18 cellular contexts compared by ENCODE assay signal in the genomic region with DNA sequence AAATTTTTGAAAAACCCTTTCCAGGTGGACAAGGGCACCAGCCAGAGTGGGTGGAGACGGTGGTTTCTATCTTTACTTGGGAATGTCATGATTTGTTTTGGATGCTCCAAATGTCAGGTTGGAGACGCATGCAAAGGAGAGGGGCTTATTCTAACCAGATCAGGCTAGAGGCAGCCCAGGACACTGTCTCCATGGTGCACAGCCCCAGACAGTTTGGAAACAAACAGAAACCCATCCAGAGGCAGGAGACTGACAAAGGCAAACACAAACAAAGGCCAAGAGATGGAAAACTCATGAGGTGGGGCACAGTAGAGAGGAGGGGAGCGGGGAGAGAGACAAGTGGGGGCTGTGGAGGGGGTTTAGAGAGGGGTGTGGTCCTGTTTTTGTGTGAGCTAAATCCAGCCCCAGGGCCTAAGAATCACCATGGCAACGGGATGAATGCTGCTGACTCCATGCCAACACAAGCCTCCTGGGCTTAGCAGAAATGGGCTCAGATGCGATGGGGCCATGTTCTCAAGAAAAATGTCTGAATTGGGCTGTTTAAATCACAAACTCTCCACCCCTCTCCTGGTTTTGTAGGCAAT. TPM values are rescaled to one million over a fixed set of nuclear protein-coding genes. Genes with fewer than 3 reads are reported as not detected.
DNase-seq lines count a peak whose midpoint lies in the region; ATAC-seq and TF ChIP-seq lines count a peak whose summit lies in the region.
"Had no signal": no experiment of that assay in that cellular context is flagged by ENCODE, and none has a peak within 500 bp of the region (broad histone marks: within the 10 kb centered on the region; RNA-seq: fewer than 3 reads in every experiment).

No MANE protein-coding gene starts in this region.

- no peak overlapping the region for H2AFZ ChIP-seq in neural progenitor cell (replicated peaks)

- no peak overlapping the region for H3K9ac ChIP-seq in neural progenitor cell

- H3F3A ChIP-seq in neural progenitor cell (ENCODE audit: low read depth): peaks cover 13% of the 10 kb centered on the region

- H3K4me1 Mint-ChIP-seq in neural progenitor cell: peaks cover 29% of the 10 kb centered on the region
- peaks cover 17% of the 10 kb centered on the region for H3K4me1 Mint-ChIP-seq in activated CD4-positive, alpha-beta T cell treated with anti-CD3 and anti-CD28 coated beads for 36 hours
- H3K4me1 Mint-ChIP-seq: immature natural killer cell had no signal

- ATAC-seq in activated CD4-positive, alpha-beta T cell treated with anti-CD3 and anti-CD28 coated beads for 36 hours: no peak
- ATAC-seq: HCT116 had no signal

- peaks cover 12% of the 10 kb centered on the region for H3K36me3 Mint-ChIP-seq in neural progenitor cell
- peaks cover 16% of the 10 kb centered on the region for H3K36me3 Mint-ChIP-seq in activated CD4-positive, alpha-beta T cell treated with anti-CD3 and anti-CD28 coated beads for 36 hours (ENCODE audit: low read depth)

- peak; percentile 14 for DNase-seq in astrocyte of the hippocampus (ENCODE audit: low read depth, low spot score)
- peak; percentile 89 for DNase-seq in neural progenitor cell (ENCODE audit: low spot score)
- no peak for DNase-seq in stimulated activated CD4-positive, alpha-beta T cell treated with anti-CD3 and anti-CD28 coated beads, Interleukin-1b, Interleukin-23, amount 100 ng/mL, for 48 hours
- DNase-seq in activated CD4-positive, CD25-positive, alpha-beta regulatory T cell treated with anti-CD3 and anti-CD28 coated beads, Interleukin-2, amount 50 U/mL, for 72 hours: no peak
- DNase-seq in activated CD4-positive, alpha-beta T cell treated with anti-CD3 and anti-CD28 coated beads for 36 hours: no peak
- DNase-seq: activated CD4-positive, alpha-beta memory T cell treated with anti-CD3 and anti-CD28 coated beads for 36 hours; activated T-cell treated with anti-CD3 and anti-CD28 coated beads, Interleukin-2, amount 50 U/mL, for 48 hours; adrenal gland; BE2C; cerebellar nuclear complex; foreskin melanocyte; immature natural killer cell; NCI-H2029; NCI-H526 treated with DMSO at 0.1 percent for 48 hours; Peyer's patch had no signal

- TF ChIP-seq CTCF in HEK293 (tag by site-specific recombination; IDR thresholded peaks at IDR 0.05) (no peak), neural progenitor cell (IDR thresholded peaks at IDR 0.05) (no peak)

- H3K9me3 ChIP-seq in HEK293 (ENCODE audit: control insufficient read depth, insufficient read depth, low read depth, low read length) (no peaks in the 10 kb centered on the region), neural progenitor cell (ENCODE audit: low read depth) (no peaks in the 10 kb centered on the region)
- H3K9me3 ChIP-seq: adrenal gland, BE2C, Peyer's patch had no signal

- H3K36me3 ChIP-seq in HEK293 (ENCODE audit: control insufficient read depth in 2 of 2, insufficient read depth in 1 of 2, low read length in 2 of 2) (peaks cover 9 to 11% of the 10 kb centered on the region in 2 experiments), neural progenitor cell (no peaks in the 10 kb centered on the region)

- no peak overlapping the region for H3K27ac ChIP-seq in HEK293 (ENCODE audit: extremely low read depth, low read depth, low read length)
- H3K27ac ChIP-seq in neural progenitor cell: no peak overlapping the region
- H3K27ac ChIP-seq: adrenal gland had no signal

- H3K4me3 ChIP-seq in HEK293 (ENCODE audit: low read depth, low read length) (no peak overlapping the region), neural progenitor cell (no peak overlapping the region)
- H3K4me3 ChIP-seq: adrenal gland, Peyer's patch had no signal

- H3K4me1 ChIP-seq in HEK293 (ENCODE audit: control insufficient read depth, insufficient read depth, low read length): no peaks in the 10 kb centered on the region
- peaks cover 19% of the 10 kb centered on the region for H3K4me1 ChIP-seq in neural progenitor cell
- H3K4me1 ChIP-seq: BE2C had no signal

- CTCF ChIA-PET in HEK293 (lab: Yijun Ruan, JAX): interaction anchor here (1.1 kb wide), 1 partner anchor 15 kb away, joined by 3 read pairs; no protein-coding TSS in a partner anchor
- CTCF ChIA-PET in activated CD4-positive, alpha-beta T cell treated with anti-CD3 and anti-CD28 coated beads for 36 hours (lab: Charles Lee): no interaction called here

- H3K4me3 Mint-ChIP-seq in neural progenitor cell: peak overlapping the region; percentile 17
- no peak overlapping the region for H3K4me3 Mint-ChIP-seq in activated CD4-positive, alpha-beta T cell treated with anti-CD3 and anti-CD28 coated beads for 36 hours
- H3K4me3 Mint-ChIP-seq: activated CD4-positive, alpha-beta memory T cell treated with anti-CD3 and anti-CD28 coated beads for 36 hours; immature natural killer cell had no signal

- no peaks in the 10 kb centered on the region for H4K20me1 ChIP-seq in neural progenitor cell (ENCODE audit: low read depth)

- intact Hi-C loops in activated CD4-positive, alpha-beta T cell treated with anti-CD3 and anti-CD28 coated beads for 36 hours (cut with DNase I, micrococcal nuclease): no loop called here

- H3K27me3 Mint-ChIP-seq in neural progenitor cell (ENCODE audit: insufficient read depth, low read depth): peaks cover 4% of the 10 kb centered on the region
- H3K27me3 Mint-ChIP-seq in activated CD4-positive, alpha-beta T cell treated with anti-CD3 and anti-CD28 coated beads for 36 hours: no peaks in the 10 kb centered on the region
- H3K27me3 Mint-ChIP-seq: activated CD4-positive, alpha-beta memory T cell treated with anti-CD3 and anti-CD28 coated beads for 36 hours had no signal

- H3K27ac Mint-ChIP-seq in neural progenitor cell: peak overlapping the region; percentile 82
- H3K27ac Mint-ChIP-seq in activated CD4-positive, alpha-beta T cell treated with anti-CD3 and anti-CD28 coated beads for 36 hours: no peak overlapping the region
- H3K27ac Mint-ChIP-seq: activated CD4-positive, alpha-beta memory T cell treated with anti-CD3 and anti-CD28 coated beads for 36 hours; immature natural killer cell had no signal

- no peaks in the 10 kb centered on the region for H3K27me3 ChIP-seq in neural progenitor cell
- H3K27me3 ChIP-seq: adrenal gland, BE2C, Peyer's patch had no signal

- H3K9me3 Mint-ChIP-seq in neural progenitor cell: no peaks in the 10 kb centered on the region
- H3K9me3 Mint-ChIP-seq in activated CD4-positive, alpha-beta T cell treated with anti-CD3 and anti-CD28 coated beads for 36 hours (ENCODE audit: low read depth): no peaks in the 10 kb centered on the region
- H3K9me3 Mint-ChIP-seq: activated CD4-positive, alpha-beta memory T cell treated with anti-CD3 and anti-CD28 coated beads for 36 hours; immature natural killer cell had no signal

- POLR2A ChIA-PET in HEK293 (lab: Yijun Ruan, JAX): no interaction called here
- POLR2A ChIA-PET in activated CD4-positive, alpha-beta T cell treated with anti-CD3 and anti-CD28 coated beads for 36 hours (lab: Charles Lee): no interaction called here

- peak overlapping the region; percentile 19 for H3K4me2 ChIP-seq in neural progenitor cell

- H3K79me2 ChIP-seq in neural progenitor cell (ENCODE audit: low read depth): no peaks in the 10 kb centered on the region

TF ChIP-seq in HEK293, 187 proteins besides CTCF, POLR2A, EP300 and RAD21 (continues in another document):
- TF ChIP-seq KLF9 (tag by site-specific recombination; IDR thresholded peaks at IDR 0.05; ENCODE audit: low read depth): no peak
- TF ChIP-seq, protein P1, sequence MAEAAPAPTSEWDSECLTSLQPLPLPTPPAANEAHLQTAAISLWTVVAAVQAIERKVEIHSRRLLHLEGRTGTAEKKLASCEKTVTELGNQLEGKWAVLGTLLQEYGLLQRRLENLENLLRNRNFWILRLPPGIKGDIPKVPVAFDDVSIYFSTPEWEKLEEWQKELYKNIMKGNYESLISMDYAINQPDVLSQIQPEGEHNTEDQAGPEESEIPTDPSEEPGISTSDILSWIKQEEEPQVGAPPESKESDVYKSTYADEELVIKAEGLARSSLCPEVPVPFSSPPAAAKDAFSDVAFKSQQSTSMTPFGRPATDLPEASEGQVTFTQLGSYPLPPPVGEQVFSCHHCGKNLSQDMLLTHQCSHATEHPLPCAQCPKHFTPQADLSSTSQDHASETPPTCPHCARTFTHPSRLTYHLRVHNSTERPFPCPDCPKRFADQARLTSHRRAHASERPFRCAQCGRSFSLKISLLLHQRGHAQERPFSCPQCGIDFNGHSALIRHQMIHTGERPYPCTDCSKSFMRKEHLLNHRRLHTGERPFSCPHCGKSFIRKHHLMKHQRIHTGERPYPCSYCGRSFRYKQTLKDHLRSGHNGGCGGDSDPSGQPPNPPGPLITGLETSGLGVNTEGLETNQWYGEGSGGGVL (tag by site-specific recombination; IDR thresholded peaks at IDR 0.05): peak; percentile 86
- no peak for TF ChIP-seq ZNF24 (tag by site-specific recombination; IDR thresholded peaks at IDR 0.05)
- TF ChIP-seq, protein P2, sequence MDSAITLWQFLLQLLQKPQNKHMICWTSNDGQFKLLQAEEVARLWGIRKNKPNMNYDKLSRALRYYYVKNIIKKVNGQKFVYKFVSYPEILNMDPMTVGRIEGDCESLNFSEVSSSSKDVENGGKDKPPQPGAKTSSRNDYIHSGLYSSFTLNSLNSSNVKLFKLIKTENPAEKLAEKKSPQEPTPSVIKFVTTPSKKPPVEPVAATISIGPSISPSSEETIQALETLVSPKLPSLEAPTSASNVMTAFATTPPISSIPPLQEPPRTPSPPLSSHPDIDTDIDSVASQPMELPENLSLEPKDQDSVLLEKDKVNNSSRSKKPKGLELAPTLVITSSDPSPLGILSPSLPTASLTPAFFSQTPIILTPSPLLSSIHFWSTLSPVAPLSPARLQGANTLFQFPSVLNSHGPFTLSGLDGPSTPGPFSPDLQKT (IDR thresholded peaks at IDR 0.05; ENCODE audit: borderline replicate concordance, low read depth, low read length): no peak
- TF ChIP-seq ZNF112 (tag by site-specific recombination; IDR thresholded peaks at IDR 0.05): no peak

RNA-seq across cellular contexts. Expression of a gene that starts 32.4 kb away (rescaled TPM):
- total RNA-seq in neural progenitor cell (ENCODE audit: low replicate concordance): 5.7 and 9.4 TPM in 2 replicates
- total RNA-seq in activated CD4-positive, alpha-beta T cell treated with anti-CD3 and anti-CD28 coated beads for 36 hours: 10 to 100 TPM; 17.9 to 20.1 TPM

RNA-seq across cellular contexts. Expression of a gene that starts 41.5 kb away (rescaled TPM):
- total RNA-seq in neural progenitor cell (ENCODE audit: low replicate concordance): not detected in 2 replicates
- total RNA-seq in activated CD4-positive, alpha-beta T cell treated with anti-CD3 and anti-CD28 coated beads for 36 hours: not detected
- total RNA-seq: activated CD4-positive, alpha-beta memory T cell treated with anti-CD3 and anti-CD28 coated beads for 36 hours; adrenal gland; MCF 10A; Peyer's patch had no signal

RNA-seq across cellular contexts. Expression of a gene that starts 43.1 kb away (rescaled TPM):
- total RNA-seq in neural progenitor cell (ENCODE audit: low replicate concordance): 0.22 TPM in 1 of 2 replicates, not detected in the other
- not detected for total RNA-seq in activated CD4-positive, alpha-beta T cell treated with anti-CD3 and anti-CD28 coated beads for 36 hours
- total RNA-seq: MCF 10A had no signal

RNA-seq across cellular contexts. Expression of a gene that starts 50.1 kb away (rescaled TPM):
- not detected in 2 replicates for total RNA-seq in neural progenitor cell (ENCODE audit: low replicate concordance)
- total RNA-seq in activated CD4-positive, alpha-beta T cell treated with anti-CD3 and anti-CD28 coated beads for 36 hours: not detected
- total RNA-seq: activated CD4-positive, alpha-beta memory T cell treated with anti-CD3 and anti-CD28 coated beads for 36 hours; MCF 10A; Peyer's patch had no signal

Comparison
In these comparisons a context has a peak if more than half of its experiments do, and no peak if none do; other contexts are left out.
1. DNase-seq: peak in astrocyte of the hippocampus (single experiment) and neural progenitor cell (single experiment); none in stimulated activated CD4-positive, alpha-beta T cell treated with anti-CD3 and anti-CD28 coated beads, Interleukin-1b, Interleukin-23, amount 100 ng/mL, for 48 hours (single experiment), activated CD4-positive, CD25-positive, alpha-beta regulatory T cell treated with anti-CD3 and anti-CD28 coated beads, Interleukin-2, amount 50 U/mL, for 72 hours (single experiment) and activated CD4-positive, alpha-beta T cell treated with anti-CD3 and anti-CD28 coated beads for 36 hours (single experiment).